In the genomic region with DNA sequence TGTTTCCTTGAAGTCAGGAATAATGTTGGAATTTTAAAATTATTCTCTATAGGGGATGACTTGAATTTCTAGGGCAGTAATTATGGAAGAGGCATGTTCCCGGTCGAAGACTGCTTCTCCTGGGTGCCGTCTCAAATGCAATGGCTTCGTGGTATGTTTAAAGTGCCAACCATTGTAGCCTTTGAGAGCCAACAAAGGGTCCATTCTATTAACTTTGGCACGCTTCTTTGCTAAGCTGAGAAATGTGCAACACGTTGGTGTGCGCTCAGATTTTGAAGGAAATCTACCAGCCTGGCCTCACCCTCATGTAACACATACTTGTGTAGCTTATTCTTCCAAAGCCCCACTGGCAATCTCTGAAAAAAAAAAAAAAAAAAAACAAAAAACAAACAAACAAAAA, we compare ENCODE assay signal across 22 cellular contexts.
"Had no signal": no experiment of that assay in that cellular context is flagged by ENCODE, and none has a peak within 500 bp of the region (broad histone marks: within the 10 kb centered on the region; RNA-seq: fewer than 3 reads in every experiment).

No MANE protein-coding gene starts in this region.

- DNase-seq: colonic mucosa; effector CD8-positive, alpha-beta T cell; endodermal cell; foreskin fibroblast; immature natural killer cell; left ventricle myocardium superior; lower lobe of right lung; naive thymus-derived CD4-positive, alpha-beta T cell; right cardiac atrium; spleen; stimulated activated CD4-positive, alpha-beta T cell treated with anti-CD3 and anti-CD28 coated beads, Interleukin-4, amount 100 ng/mL, for 4 hours; stimulated activated naive CD8-positive, alpha-beta T cell treated with anti-CD3 and anti-CD28 coated beads, Interleukin-15, Interleukin-2, amounts not matched to agents 100 U/mL and 50 U/mL, for 24 hours; upper lobe of right lung; uterus had no signal

- H3K36me3 ChIP-seq: colonic mucosa, lower lobe of right lung, neural progenitor cell, prostate gland, spleen, thoracic aorta, tibial nerve, upper lobe of right lung, uterus had no signal

- ATAC-seq: esophagus mucosa; left ventricle myocardium superior; lower lobe of right lung; naive thymus-derived CD4-positive, alpha-beta T cell; right cardiac atrium; stimulated activated memory B cell treated with anti-CD40 and anti-IgM and Interleukin-4, amounts not matched to agents 10 μg/mL and 1 μg/mL and 100 μg/mL, for 72 hours; stimulated activated naive CD8-positive, alpha-beta T cell treated with anti-CD3 and anti-CD28 coated beads, Interleukin-15, Interleukin-2, amounts not matched to agents 100 U/mL and 50 U/mL, for 24 hours; upper lobe of right lung had no signal

- H3K4me1 ChIP-seq: colonic mucosa, lower lobe of right lung, neural progenitor cell, parathyroid adenoma, prostate gland, spleen, upper lobe of right lung, uterus had no signal

- H3K4me3 ChIP-seq: colonic mucosa, lower lobe of right lung, neural progenitor cell, prostate gland, skin epidermis, spleen, thoracic aorta, tibial nerve, upper lobe of right lung, uterus had no signal

- H3K9me3 ChIP-seq: colonic mucosa, lower lobe of right lung, prostate gland, spleen, thoracic aorta, tibial nerve, upper lobe of right lung, uterus had no signal
